Comparison of ENCODE assay signal across 9 cellular contexts in the genomic region with DNA sequence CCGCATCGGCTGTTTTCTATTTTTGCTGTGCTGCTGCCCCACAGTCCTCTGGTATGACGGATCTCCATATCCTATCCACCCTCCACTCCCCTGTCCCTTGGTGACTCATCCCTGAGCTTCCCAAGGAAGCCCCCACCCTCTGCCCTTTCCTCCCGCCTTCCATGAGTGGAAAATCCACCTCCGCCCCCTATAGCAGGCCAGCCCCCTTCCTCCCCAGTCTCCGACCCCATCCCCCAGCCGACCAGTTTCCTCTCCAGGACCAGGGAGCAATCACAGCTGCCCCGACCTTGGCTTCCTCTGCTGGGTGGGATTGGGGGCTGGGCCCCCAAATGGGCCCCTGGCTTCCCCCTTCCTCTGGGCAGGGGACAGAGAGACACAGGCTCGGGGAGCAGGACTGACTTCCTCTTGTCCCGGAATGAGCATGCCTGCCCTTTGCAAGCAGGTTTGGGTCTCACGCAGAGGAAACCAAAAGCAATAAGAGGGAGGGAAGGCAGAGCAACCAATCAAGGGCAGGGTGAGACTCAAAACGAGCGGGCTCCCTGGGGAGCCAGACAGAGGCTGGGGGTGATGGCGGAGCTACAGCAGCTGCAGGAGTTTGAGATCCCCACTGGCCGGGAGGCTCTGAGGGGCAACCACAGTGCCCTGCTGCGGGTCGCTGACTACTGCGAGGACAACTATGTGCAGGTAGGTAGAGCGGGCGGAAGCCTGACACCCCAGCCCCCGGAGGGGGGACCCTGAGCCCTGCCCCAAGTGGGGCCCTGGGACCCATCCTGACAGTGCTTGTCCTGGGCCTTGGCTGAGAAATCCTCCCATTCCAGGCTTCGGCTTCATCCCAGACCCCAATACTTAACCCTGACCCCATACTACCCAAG. TPM values are rescaled to one million over a fixed set of nuclear protein-coding genes. Genes with fewer than 3 reads are reported as not detected.
DNase-seq lines count a peak whose midpoint lies in the region; ATAC-seq and TF ChIP-seq lines count a peak whose summit lies in the region.
"Had no signal": no experiment of that assay in that cellular context is flagged by ENCODE, and none has a peak within 500 bp of the region (broad histone marks: within the 10 kb centered on the region; RNA-seq: fewer than 3 reads in every experiment).

Gene ABI3, plus strand, starts transcription at position 550 of the 872 bp plus-strand sequence. Its CDS starts 18 bp downstream, at position 568.
Gene GNGT2, minus strand, starts transcription at position 417 of the 872 bp plus-strand sequence. CDS start 3,152 bp downstream, outside the sequence.

- H3K4me1 ChIP-seq in esophagus muscularis mucosa, result peaks cover 8 to 33% (median 24%) of the 10 kb centered on the region in 4 donors
- H3K4me1 ChIP-seq in prostate gland (replicated peaks), result no peaks in the 10 kb centered on the region

- H3K27ac ChIP-seq in esophagus muscularis mucosa (replicated peaks in 1 of 4) (peak within 1 kb of the TSS; percentile 40 to 68 (median 57)), prostate gland (peak within 1 kb of the TSS; percentile 4 to 26), RWPE1 (no peak within 1 kb of the TSS)

- H3K4me3 Mint-ChIP-seq in activated CD4-positive, alpha-beta T cell treated with anti-CD3 and anti-CD28 coated beads, Interleukin-2, amount 10 ng/mL, durations not matched to agents 24 days and 14 days, result peak within 1 kb of the TSS; percentile 95
- H3K4me3 Mint-ChIP-seq: neural crest cell had no signal

- 0 out of 2 replicates have a peak within 1 kb of the TSS, but pooled peaks have one; percentile 8 for H3K4me3 ChIP-seq in BJ (ENCODE audit: low read depth, low read length)
- H3K4me3 ChIP-seq in esophagus muscularis mucosa, result peak within 1 kb of the TSS; percentile 35 to 56 (median 44)
- peak within 1 kb of the TSS; percentile 4 to 14 for H3K4me3 ChIP-seq in prostate gland

- H3K27me3 ChIP-seq in BJ (ENCODE audit: control insufficient read depth, insufficient read depth, low read length) (no peaks in the 10 kb centered on the region), esophagus muscularis mucosa (peaks cover 0 to 35% (median 4%) of the 10 kb centered on the region in 4 donors), prostate gland (replicated peaks; ENCODE audit: insufficient read depth) (peaks cover 2% of the 10 kb centered on the region)

- ATAC-seq in GM19395 (IDR thresholded peaks at IDR 0.05; ENCODE audit: unreplicated experiment) (peak; percentile 83), HG03520 (IDR thresholded peaks at IDR 0.05; ENCODE audit: unreplicated experiment) (peak; percentile 77)

- no peaks in the 10 kb centered on the region for H3K27me3 Mint-ChIP-seq in activated CD4-positive, alpha-beta T cell treated with anti-CD3 and anti-CD28 coated beads, Interleukin-2, amount 10 ng/mL, durations not matched to agents 24 days and 14 days

- CTCF ChIA-PET in BJ (lab: Yijun Ruan, JAX) (interaction anchor here (0.8 to 3.2 kb wide), 4 partner anchors 12 to 30 kb away, joined by 3 to 18 read pairs (median 6); no protein-coding TSS in a partner anchor), RWPE1 (lab: Yijun Ruan, JAX) (no interaction called here)

- WGBS in esophagus muscularis mucosa, result 17% methylated on average over 14 of the region's 22 CpGs
- 33% methylated on average over 22 of the region's 22 CpGs for WGBS in prostate gland

- peak within 1 kb of the TSS; percentile 86 for H3K27ac Mint-ChIP-seq in activated CD4-positive, alpha-beta T cell treated with anti-CD3 and anti-CD28 coated beads, Interleukin-2, amount 10 ng/mL, durations not matched to agents 24 days and 14 days

- H3K9me3 Mint-ChIP-seq in activated CD4-positive, alpha-beta T cell treated with anti-CD3 and anti-CD28 coated beads, Interleukin-2, amount 10 ng/mL, durations not matched to agents 24 days and 14 days, result no peaks in the 10 kb centered on the region
- H3K9me3 Mint-ChIP-seq: neural crest cell had no signal

- TF ChIP-seq EP300 in esophagus muscularis mucosa (IDR thresholded peaks at IDR 0.05), result no peak

- POLR2A ChIA-PET in BJ (lab: Charles Lee) (no interaction called here), RWPE1 (lab: Yijun Ruan, JAX; ENCODE audit: low non-redundant PET) (no interaction called here)

- DNase-seq in BJ (ENCODE audit: low read depth) (no peak), esophagus muscularis mucosa (ENCODE audit: extremely low spot score) (no peak), prostate gland (ENCODE audit: low spot score) (no peak), RWPE1 (ENCODE audit: low spot score) (no peak), ecto neural progenitor cell (ENCODE audit: low spot score) (no peak)
- DNase-seq in activated CD4-positive, alpha-beta T cell treated with anti-CD3 and anti-CD28 coated beads, Interleukin-2, amount 10 ng/mL, durations not matched to agents 24 days and 14 days, result peak; percentile 91

- peaks cover 33% of the 10 kb centered on the region for H3K36me3 Mint-ChIP-seq in activated CD4-positive, alpha-beta T cell treated with anti-CD3 and anti-CD28 coated beads, Interleukin-2, amount 10 ng/mL, durations not matched to agents 24 days and 14 days (ENCODE audit: low read depth)

- intact Hi-C loops in activated CD4-positive, alpha-beta T cell treated with anti-CD3 and anti-CD28 coated beads, Interleukin-2, amount 10 ng/mL, durations not matched to agents 24 days and 14 days (cut with micrococcal nuclease), result loop anchor here (1.0 to 2.0 kb wide), 3 partner anchors 8 to 20 kb away; partner anchors contain the start of gene PHOSPHO1
- intact Hi-C loops in esophagus muscularis mucosa (cut with DNase I), result no loop called here
- intact Hi-C loops in prostate gland (cut with DNase I), result no loop called here

- H3K9me3 ChIP-seq in esophagus muscularis mucosa (no peaks in the 10 kb centered on the region), prostate gland (no peaks in the 10 kb centered on the region)

- H3K4me1 Mint-ChIP-seq in activated CD4-positive, alpha-beta T cell treated with anti-CD3 and anti-CD28 coated beads, Interleukin-2, amount 10 ng/mL, durations not matched to agents 24 days and 14 days, result peaks cover 56% of the 10 kb centered on the region

- H3K36me3 ChIP-seq in BJ (ENCODE audit: control insufficient read depth, insufficient read depth, low read length), result no peaks in the 10 kb centered on the region
- no peaks in the 10 kb centered on the region for H3K36me3 ChIP-seq in esophagus muscularis mucosa
- no peaks in the 10 kb centered on the region for H3K36me3 ChIP-seq in prostate gland

- TF ChIP-seq POLR2A in esophagus muscularis mucosa (IDR thresholded peaks at IDR 0.05; ENCODE audit: low read depth), result no peak
- no peak for TF ChIP-seq POLR2A in prostate gland (IDR thresholded peaks at IDR 0.05)

- TF ChIP-seq CTCF in BJ (IDR thresholded peaks at IDR 0.05; ENCODE audit: insufficient read depth, low read depth, low read length) (no peak), esophagus muscularis mucosa (IDR thresholded peaks at IDR 0.05) (no peak), prostate gland (IDR thresholded peaks at IDR 0.05) (no peak), RWPE1 (conservative IDR thresholded peaks at IDR 0.05; ENCODE audit: low read depth) (no peak)

RNA-seq across cellular contexts. Expression of gene ABI3, which starts in this region (rescaled TPM):
- polyA plus RNA-seq in BJ (2011; rRNA removed), result 0.71 and 1.5 TPM in 2 replicates
- polyA minus RNA-seq in BJ (2011; rRNA and poly(A)+ RNA removed), result 0.62 and 2.0 TPM in 2 replicates
- total RNA-seq in activated CD4-positive, alpha-beta T cell treated with anti-CD3 and anti-CD28 coated beads, Interleukin-2, amount 10 ng/mL, durations not matched to agents 24 days and 14 days, result 27.8 and 28.4 TPM in 2 replicates
- total RNA-seq in esophagus muscularis mucosa (1 to 10 TPM; 3.3 to 8.9 (median 6.3) TPM), prostate gland (1 to 10 TPM; 3.0 to 9.0 TPM)

RNA-seq across cellular contexts. Expression of gene GNGT2, which starts in this region (rescaled TPM):
- polyA plus RNA-seq in BJ (2011; rRNA removed), result 0.45 and 0.66 TPM in 2 replicates
- 0.57 TPM in 1 of 2 replicates, not detected in the other for polyA minus RNA-seq in BJ (2011; rRNA and poly(A)+ RNA removed)
- total RNA-seq in activated CD4-positive, alpha-beta T cell treated with anti-CD3 and anti-CD28 coated beads, Interleukin-2, amount 10 ng/mL, durations not matched to agents 24 days and 14 days, result 18.2 and 19.5 TPM in 2 replicates
- total RNA-seq in esophagus muscularis mucosa, result 1 to 10 TPM in 2 of 4 donors, under 1 TPM in 1, not detected in 1; 0.97 to 2.2 (median 2.1) TPM
- total RNA-seq in prostate gland, result 1 to 10 TPM in 1 of 2 donors, not detected in 1; 3.1 TPM
- total RNA-seq: neural crest cell had no signal
